Comparison of ENCODE assay signal across 13 cellular contexts in the genomic region with DNA sequence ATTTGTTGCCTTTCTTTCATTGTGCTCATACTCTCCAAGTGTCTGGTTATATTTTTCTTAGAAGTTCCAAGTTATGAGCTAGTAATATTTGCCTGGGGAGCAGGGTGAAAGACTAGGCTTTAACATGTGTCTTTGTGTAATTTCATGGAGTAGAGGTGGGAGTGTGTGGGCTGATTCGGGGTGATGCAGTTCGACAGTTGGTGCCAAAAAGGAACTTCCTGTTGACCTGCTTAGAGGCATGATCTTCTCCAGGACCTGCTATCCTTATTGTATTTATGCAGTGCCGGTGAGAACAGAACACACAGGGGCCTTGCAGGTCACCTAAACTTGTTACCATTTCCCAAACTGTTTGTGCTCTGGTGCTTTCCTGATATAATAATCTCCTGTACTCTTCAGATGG. TPM values are rescaled to one million over a fixed set of nuclear protein-coding genes. Genes with fewer than 3 reads are reported as not detected.
DNase-seq lines count a peak whose midpoint lies in the region.
"Had no signal": no experiment of that assay in that cellular context is flagged by ENCODE, and none has a peak within 500 bp of the region (broad histone marks: within the 10 kb centered on the region; RNA-seq: fewer than 3 reads in every experiment).

No MANE protein-coding gene starts in this region.

- peaks cover 4% of the 10 kb centered on the region for H3K9me3 Mint-ChIP-seq in activated naive CD8-positive, alpha-beta T cell (ENCODE audit: low read depth)

- peaks cover 75% of the 10 kb centered on the region for H3K4me1 Mint-ChIP-seq in activated naive CD8-positive, alpha-beta T cell (ENCODE audit: low read depth)

- peaks cover 7 to 18% (median 10%) of the 10 kb centered on the region in 10 experiments; a peak in 19 of 20 replicates for H3K4me1 ChIP-seq in BLaER1 treated with 17β-estradiol and CSF1 and Interleukin-3, amounts not matched to agents 10 nM and 100 nM

- H3K4me3 ChIP-seq in BLaER1 treated with 17β-estradiol and CSF1 and Interleukin-3, amounts not matched to agents 10 nM and 100 nM: no peak overlapping the region
- H3K4me3 ChIP-seq: cardiac muscle cell, PC-9 had no signal

- H3K36me3 ChIP-seq in BLaER1 treated with 17β-estradiol and CSF1 and Interleukin-3, amounts not matched to agents 10 nM and 100 nM: peaks cover 0 to 38% (median 16%) of the 10 kb centered on the region in 11 experiments; a peak in 16 of 22 replicates

- no peak overlapping the region for H3K9ac ChIP-seq in BLaER1 treated with 17β-estradiol and CSF1 and Interleukin-3, amounts not matched to agents 10 nM and 100 nM

- no peaks in the 10 kb centered on the region for H4K20me1 ChIP-seq in BLaER1 treated with 17β-estradiol and CSF1 and Interleukin-3, amounts not matched to agents 10 nM and 100 nM

- no peaks in the 10 kb centered on the region for H3K27me3 ChIP-seq in BLaER1 treated with 17β-estradiol and CSF1 and Interleukin-3, amounts not matched to agents 10 nM and 100 nM
- H3K27me3 ChIP-seq: cardiac muscle cell had no signal

- peak overlapping the region; percentile 23 to 69 (median 58) for H3K4me2 ChIP-seq in BLaER1 treated with 17β-estradiol and CSF1 and Interleukin-3, amounts not matched to agents 10 nM and 100 nM
- H3K4me2 ChIP-seq: PC-9 had no signal

- H3K27ac Mint-ChIP-seq in activated naive CD8-positive, alpha-beta T cell: peak overlapping the region; percentile 64

- H3K4me3 Mint-ChIP-seq in activated naive CD8-positive, alpha-beta T cell: peak overlapping the region; percentile 64

- peak overlapping the region in 6 of 11 experiments; percentile 4 to 19 (median 16); a peak in 4 of 22 replicates for H3K27ac ChIP-seq in BLaER1 treated with 17β-estradiol and CSF1 and Interleukin-3, amounts not matched to agents 10 nM and 100 nM
- H3K27ac ChIP-seq: cardiac muscle cell, PC-9 had no signal

- DNase-seq in Kasumi-1 (lab: John Stamatoyannopoulos, UW) (peak; percentile 14 to 40), lung microvascular endothelial cell (ENCODE audit: low read depth in 2 of 2) (peak; percentile 55 to 65), putamen (ENCODE audit: low spot score) (no peak), RPMI8226 (no peak), glomerular visceral epithelial cell (ENCODE audit: extremely low spot score) (no peak), C1 segment of cervical spinal cord (lab: John Stamatoyannopoulos, UW) (no peak)
- DNase-seq: activated CD4-positive, alpha-beta T cell treated with anti-CD3 and anti-CD28 coated beads for 48 hours; MM.1S; PC-9; stimulated activated CD4-positive, alpha-beta T cell treated with anti-CD3 and anti-CD28 coated beads, Interleukin-15, amount 100 ng/mL, for 24 hours had no signal

- peaks cover 11% of the 10 kb centered on the region for H3K36me3 Mint-ChIP-seq in activated naive CD8-positive, alpha-beta T cell

- 0 out of 22 replicates have a peak, but pooled peaks cover 0 to 4% (median 0%) of the 10 kb centered on the region in 11 experiments for H3K9me3 ChIP-seq in BLaER1 treated with 17β-estradiol and CSF1 and Interleukin-3, amounts not matched to agents 10 nM and 100 nM (replicated peaks in 1 of 11)

- no peaks in the 10 kb centered on the region for H3K27me3 Mint-ChIP-seq in activated naive CD8-positive, alpha-beta T cell

RNA-seq across cellular contexts. Expression of a gene that starts 21.2 kb away (rescaled TPM):
- 18.3 and 18.5 TPM in 2 replicates for total RNA-seq in lung microvascular endothelial cell

Comparison
In these comparisons a context has a peak if more than half of its experiments do, and no peak if none do; other contexts are left out.
1. DNase-seq: peak in Kasumi-1 (2 of 2) and lung microvascular endothelial cell (2 of 2); none in putamen (single experiment), RPMI8226 (single experiment), glomerular visceral epithelial cell (single experiment) and C1 segment of cervical spinal cord (0 of 14).